8 cellular contexts compared by ENCODE assay signal in the genomic region with DNA sequence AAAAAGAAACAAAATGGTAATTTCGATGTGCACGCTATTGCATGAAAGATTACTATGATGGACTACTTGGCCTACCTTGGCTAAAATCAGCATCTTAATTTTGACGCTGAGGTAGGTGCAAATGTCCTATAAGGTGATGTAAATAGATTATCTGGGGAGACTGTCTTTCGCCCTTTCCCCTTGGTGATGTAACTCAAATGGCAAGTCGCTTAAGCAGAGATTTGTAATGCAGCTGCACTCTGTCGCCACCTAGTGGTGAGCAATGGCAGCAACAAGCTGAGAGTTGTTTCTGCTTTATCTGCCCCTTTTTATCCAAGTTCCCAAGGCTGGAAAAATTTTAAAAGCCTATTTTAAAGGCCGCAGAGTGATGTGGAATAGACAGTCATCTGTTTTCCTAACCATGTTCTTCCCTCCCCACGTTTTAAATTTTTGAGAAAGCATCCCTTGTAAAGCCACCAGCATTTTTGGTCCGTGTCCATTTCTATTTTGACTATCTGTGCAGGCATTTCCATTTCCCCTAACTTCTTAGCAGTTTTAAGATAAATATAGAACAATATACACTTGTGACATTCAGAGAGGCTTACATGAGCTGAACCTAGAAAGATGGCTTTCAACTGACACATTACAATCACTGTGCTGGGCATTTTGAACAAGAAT.
DNase-seq lines count a peak whose midpoint lies in the region; ATAC-seq and TF ChIP-seq lines count a peak whose summit lies in the region.

No MANE protein-coding gene starts in this region.

- TF ChIP-seq CTCF in cardiac muscle cell (IDR thresholded peaks at IDR 0.05; ENCODE audit: low read depth, low read length) (peak; percentile 99), psoas muscle (IDR thresholded peaks at IDR 0.05) (peak; percentile 100)

- 25 to 28% (median 25%) methylated on average over 9 of the region's 9 CpGs for WGBS in psoas muscle, 3 donors
- 24% methylated on average over 9 of the region's 9 CpGs for WGBS in aorta, 2 donors

- H3K36me3 ChIP-seq in cardiac muscle cell = peaks cover 23% of the 10 kb centered on the region
- no peaks in the 10 kb centered on the region for H3K36me3 ChIP-seq in psoas muscle (ENCODE audit: insufficient read depth in 1 of 2, low read depth in 1 of 2)
- H3K36me3 ChIP-seq in aorta (ENCODE audit: control insufficient read depth in 1 of 2, insufficient read depth in 2 of 2, low read length in 1 of 2) = no peaks in the 10 kb centered on the region

- ATAC-seq in GM21528 (IDR thresholded peaks at IDR 0.05; ENCODE audit: low FRiP score, unreplicated experiment) = peak; percentile 56
- ATAC-seq in psoas muscle = peak; percentile 73 to 86 (median 78)
- ATAC-seq in aorta (ENCODE audit: low FRiP score) = peak; percentile 84

- H3K4me1 ChIP-seq in cardiac muscle cell (ENCODE audit: low read depth) = peaks cover 18% of the 10 kb centered on the region
- H3K4me1 ChIP-seq in psoas muscle = peaks cover 8% of the 10 kb centered on the region
- H3K4me1 ChIP-seq in aorta (ENCODE audit: control insufficient read depth in 1 of 2, insufficient read depth in 2 of 2, low read length in 2 of 2) = peaks cover 0 to 3% of the 10 kb centered on the region in 2 donors

- intact Hi-C loops in psoas muscle (cut with DNase I) = loop anchor here (5.0 to 10.0 kb wide), 3 partner anchors 125 to 383 kb away; partner anchors contain the start of genes ANKRD37 (in 1 of the 2), CCDC110 (in 1 of the 2) and LRP2BP (in 1 of the 2)
- intact Hi-C loops in aorta (cut with DNase I) = loop anchor here (2.0 to 10.0 kb wide), 4 partner anchors 60 to 383 kb away; partner anchors contain the start of genes CCDC110 (in 1 of the 2) and PDLIM3 (in 1 of the 2)

- peak overlapping the region; percentile 45 for H3K27ac ChIP-seq in cardiac muscle cell
- peak overlapping the region; percentile 42 for H3K27ac ChIP-seq in psoas muscle
- H3K27ac ChIP-seq in aorta (ENCODE audit: low read depth in 1 of 2, low read length in 2 of 2) = peak overlapping the region; percentile 25 to 89

- H3K4me3 ChIP-seq in cardiac muscle cell (no peak overlapping the region), psoas muscle (no peak overlapping the region), aorta (ENCODE audit: low read length in 2 of 2) (no peak overlapping the region)

- H3K9me3 ChIP-seq in cardiac muscle cell (ENCODE audit: low read depth) = no peaks in the 10 kb centered on the region
- no peaks in the 10 kb centered on the region for H3K9me3 ChIP-seq in psoas muscle
- no peaks in the 10 kb centered on the region for H3K9me3 ChIP-seq in aorta (ENCODE audit: control insufficient read depth, low read length)

- DNase-seq in Caki2 (ENCODE audit: low read depth) (peak; percentile 61), LoVo (ENCODE audit: low spot score) (peak; percentile 69), SKM-1 treated with dmso at 0.1 percent for 144 hours (lab: John Stamatoyannopoulos, UW; ENCODE audit: unreplicated experiment) (peak; percentile 26), cardiac muscle cell (ENCODE audit: low read depth in 1 of 2, low spot score in 1 of 2) (peak; percentile 75 to 88), psoas muscle (peak; percentile 73 to 85), aorta (peak; percentile 84 to 93)
- DNase-seq in activated naive CD8-positive, alpha-beta T cell treated with anti-CD3 and anti-CD28 coated beads, Interleukin-2, amount 50 U/mL, for 16 hours (ENCODE audit: low read depth, low spot score) = peak; percentile 16

- in situ Hi-C loops in Caki2 (cut with HindIII; ENCODE audit: low pct_unique_long_range_greater_than_20kb, low sequenced_read_pairs) = no loop called here

- no peaks in the 10 kb centered on the region for H3K27me3 ChIP-seq in cardiac muscle cell
- no peaks in the 10 kb centered on the region for H3K27me3 ChIP-seq in psoas muscle (ENCODE audit: insufficient read depth in 3 of 3, low read length in 2 of 3)
- H3K27me3 ChIP-seq in aorta (ENCODE audit: control insufficient read depth in 1 of 2, insufficient read depth in 2 of 2, low read length in 1 of 2) = no peaks in the 10 kb centered on the region

Comparison
In these comparisons a context has a peak if more than half of its experiments do, and no peak if none do; other contexts are left out.
1. DNase-seq: peak in every context shown above with its lines; median percentile 88 in aorta; 82 in cardiac muscle cell; 79 in psoas muscle; 69 in LoVo; 61 in Caki2; 26 in SKM-1 treated with dmso at 0.1 percent for 144 hours; 16 in activated naive CD8-positive, alpha-beta T cell treated with anti-CD3 and anti-CD28 coated beads, Interleukin-2, amount 50 U/mL, for 16 hours.